In the genomic region with DNA sequence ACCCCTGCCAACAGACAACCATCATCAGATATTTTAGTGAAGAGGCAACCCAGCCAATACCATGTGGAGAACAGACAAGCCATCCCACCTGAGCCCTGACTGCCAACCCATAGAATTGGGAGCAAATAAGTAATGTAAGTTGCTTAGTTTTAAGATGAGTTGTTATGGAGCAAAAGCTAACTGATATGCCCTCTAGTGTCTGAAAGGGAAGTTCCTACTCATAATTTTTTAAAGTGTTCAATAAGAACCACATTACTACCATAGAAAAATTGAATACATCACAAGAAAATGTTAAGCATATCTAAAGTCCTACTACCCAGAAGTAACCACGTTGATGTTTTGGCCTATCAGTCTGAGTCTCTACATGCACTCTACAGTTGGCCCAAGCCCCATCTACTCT, we compare ENCODE assay signal across 1 cellular context.
TF ChIP-seq lines count a peak whose summit lies in the region.

No MANE protein-coding gene starts in this region.

TF ChIP-seq in GM23338, 12 proteins besides CTCF, POLR2A, EP300 and RAD21 (continued from another document):
- TF ChIP-seq, protein P1, sequence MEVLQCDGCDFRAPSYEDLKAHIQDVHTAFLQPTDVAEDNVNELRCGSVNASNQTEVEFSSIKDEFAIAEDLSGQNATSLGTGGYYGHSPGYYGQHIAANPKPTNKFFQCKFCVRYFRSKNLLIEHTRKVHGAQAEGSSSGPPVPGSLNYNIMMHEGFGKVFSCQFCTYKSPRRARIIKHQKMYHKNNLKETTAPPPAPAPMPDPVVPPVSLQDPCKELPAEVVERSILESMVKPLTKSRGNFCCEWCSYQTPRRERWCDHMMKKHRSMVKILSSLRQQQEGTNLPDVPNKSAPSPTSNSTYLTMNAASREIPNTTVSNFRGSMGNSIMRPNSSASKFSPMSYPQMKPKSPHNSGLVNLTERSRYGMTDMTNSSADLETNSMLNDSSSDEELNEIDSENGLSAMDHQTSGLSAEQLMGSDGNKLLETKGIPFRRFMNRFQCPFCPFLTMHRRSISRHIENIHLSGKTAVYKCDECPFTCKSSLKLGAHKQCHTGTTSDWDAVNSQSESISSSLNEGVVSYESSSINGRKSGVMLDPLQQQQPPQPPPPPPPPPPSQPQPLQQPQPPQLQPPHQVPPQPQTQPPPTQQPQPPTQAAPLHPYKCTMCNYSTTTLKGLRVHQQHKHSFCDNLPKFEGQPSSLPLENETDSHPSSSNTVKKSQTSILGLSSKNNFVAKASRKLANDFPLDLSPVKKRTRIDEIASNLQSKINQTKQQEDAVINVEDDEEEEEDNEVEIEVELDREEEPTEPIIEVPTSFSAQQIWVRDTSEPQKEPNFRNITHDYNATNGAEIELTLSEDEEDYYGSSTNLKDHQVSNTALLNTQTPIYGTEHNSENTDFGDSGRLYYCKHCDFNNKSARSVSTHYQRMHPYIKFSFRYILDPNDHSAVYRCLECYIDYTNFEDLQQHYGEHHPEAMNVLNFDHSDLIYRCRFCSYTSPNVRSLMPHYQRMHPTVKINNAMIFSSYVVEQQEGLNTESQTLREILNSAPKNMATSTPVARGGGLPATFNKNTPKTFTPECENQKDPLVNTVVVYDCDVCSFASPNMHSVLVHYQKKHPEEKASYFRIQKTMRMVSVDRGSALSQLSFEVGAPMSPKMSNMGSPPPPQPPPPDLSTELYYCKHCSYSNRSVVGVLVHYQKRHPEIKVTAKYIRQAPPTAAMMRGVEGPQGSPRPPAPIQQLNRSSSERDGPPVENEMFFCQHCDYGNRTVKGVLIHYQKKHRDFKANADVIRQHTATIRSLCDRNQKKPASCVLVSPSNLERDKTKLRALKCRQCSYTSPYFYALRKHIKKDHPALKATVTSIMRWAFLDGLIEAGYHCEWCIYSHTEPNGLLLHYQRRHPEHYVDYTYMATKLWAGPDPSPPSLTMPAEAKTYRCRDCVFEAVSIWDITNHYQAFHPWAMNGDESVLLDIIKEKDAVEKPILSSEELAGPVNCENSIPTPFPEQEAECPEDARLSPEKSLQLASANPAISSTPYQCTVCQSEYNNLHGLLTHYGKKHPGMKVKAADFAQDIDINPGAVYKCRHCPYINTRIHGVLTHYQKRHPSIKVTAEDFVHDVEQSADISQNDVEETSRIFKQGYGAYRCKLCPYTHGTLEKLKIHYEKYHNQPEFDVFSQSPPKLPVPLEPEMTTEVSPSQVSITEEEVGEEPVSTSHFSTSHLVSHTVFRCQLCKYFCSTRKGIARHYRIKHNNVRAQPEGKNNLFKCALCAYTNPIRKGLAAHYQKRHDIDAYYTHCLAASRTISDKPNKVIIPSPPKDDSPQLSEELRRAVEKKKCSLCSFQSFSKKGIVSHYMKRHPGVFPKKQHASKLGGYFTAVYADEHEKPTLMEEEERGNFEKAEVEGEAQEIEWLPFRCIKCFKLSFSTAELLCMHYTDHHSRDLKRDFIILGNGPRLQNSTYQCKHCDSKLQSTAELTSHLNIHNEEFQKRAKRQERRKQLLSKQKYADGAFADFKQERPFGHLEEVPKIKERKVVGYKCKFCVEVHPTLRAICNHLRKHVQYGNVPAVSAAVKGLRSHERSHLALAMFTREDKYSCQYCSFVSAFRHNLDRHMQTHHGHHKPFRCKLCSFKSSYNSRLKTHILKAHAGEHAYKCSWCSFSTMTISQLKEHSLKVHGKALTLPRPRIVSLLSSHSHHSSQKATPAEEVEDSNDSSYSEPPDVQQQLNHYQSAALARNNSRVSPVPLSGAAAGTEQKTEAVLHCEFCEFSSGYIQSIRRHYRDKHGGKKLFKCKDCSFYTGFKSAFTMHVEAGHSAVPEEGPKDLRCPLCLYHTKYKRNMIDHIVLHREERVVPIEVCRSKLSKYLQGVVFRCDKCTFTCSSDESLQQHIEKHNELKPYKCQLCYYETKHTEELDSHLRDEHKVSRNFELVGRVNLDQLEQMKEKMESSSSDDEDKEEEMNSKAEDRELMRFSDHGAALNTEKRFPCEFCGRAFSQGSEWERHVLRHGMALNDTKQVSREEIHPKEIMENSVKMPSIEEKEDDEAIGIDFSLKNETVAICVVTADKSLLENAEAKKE (CRISPR knock-in tag; IDR thresholded peaks at IDR 0.05) = no peak
- TF ChIP-seq EZH2 (IDR thresholded peaks at IDR 0.05; ENCODE audit: low read depth, unreplicated experiment) (no peak), EZH2phosphoT487 (IDR thresholded peaks at IDR 0.05; ENCODE audit: unreplicated experiment) (no peak), CREB1 (CRISPR knock-in tag; IDR thresholded peaks at IDR 0.05; ENCODE audit: low read depth) (no peak), ZNF331 (CRISPR knock-in tag; IDR thresholded peaks at IDR 0.05; ENCODE audit: low read depth) (no peak)
- TF ChIP-seq, protein P2, sequence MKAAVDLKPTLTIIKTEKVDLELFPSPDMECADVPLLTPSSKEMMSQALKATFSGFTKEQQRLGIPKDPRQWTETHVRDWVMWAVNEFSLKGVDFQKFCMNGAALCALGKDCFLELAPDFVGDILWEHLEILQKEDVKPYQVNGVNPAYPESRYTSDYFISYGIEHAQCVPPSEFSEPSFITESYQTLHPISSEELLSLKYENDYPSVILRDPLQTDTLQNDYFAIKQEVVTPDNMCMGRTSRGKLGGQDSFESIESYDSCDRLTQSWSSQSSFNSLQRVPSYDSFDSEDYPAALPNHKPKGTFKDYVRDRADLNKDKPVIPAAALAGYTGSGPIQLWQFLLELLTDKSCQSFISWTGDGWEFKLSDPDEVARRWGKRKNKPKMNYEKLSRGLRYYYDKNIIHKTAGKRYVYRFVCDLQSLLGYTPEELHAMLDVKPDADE (IDR thresholded peaks at IDR 0.05) = no peak
